In genomic region chr12:56449622-56449984, GRCh38 we compare ENCODE assay signal across 1 cellular context.
TF ChIP-seq lines count a peak whose summit lies in the region.

No MANE protein-coding gene starts in this region.

TF ChIP-seq in H1, 55 proteins besides CTCF, POLR2A, EP300 and RAD21:
- TF ChIP-seq SIRT6 (IDR thresholded peaks at IDR 0.05; ENCODE audit: low read length) (no peak), JUN (IDR thresholded peaks at IDR 0.05; ENCODE audit: low read depth, low read length) (no peak), SAP30 (IDR thresholded peaks at IDR 0.05; ENCODE audit: insufficient read depth, insufficient replicate concordance, low read length) (no peak), JUND (IDR thresholded peaks at IDR 0.05; ENCODE audit: low read length) (no peak), RXRA (IDR thresholded peaks at IDR 0.05; ENCODE audit: insufficient read depth, low read depth, low read length) (no peak), SIX5 (IDR thresholded peaks at IDR 0.05; ENCODE audit: low read depth, low read length) (no peak), RFX5 (IDR thresholded peaks at IDR 0.05; ENCODE audit: borderline replicate concordance, low read depth, low read length) (no peak), SUZ12 (IDR thresholded peaks at IDR 0.05; ENCODE audit: low read length) (no peak), BRCA1 (IDR thresholded peaks at IDR 0.05; ENCODE audit: low read depth, low read length) (no peak), RNF2 (IDR thresholded peaks at IDR 0.05; ENCODE audit: borderline replicate concordance, low read depth, low read length, missing control alignments, poor library complexity, severe bottlenecking) (no peak), ASH2L (IDR thresholded peaks at IDR 0.05; ENCODE audit: low read length) (no peak), POLR2AphosphoS5 (IDR thresholded peaks at IDR 0.05; ENCODE audit: low read depth, low read length) (no peak), SP2 (IDR thresholded peaks at IDR 0.05; ENCODE audit: low read length) (no peak), FOSL1 (IDR thresholded peaks at IDR 0.05; ENCODE audit: insufficient read depth, low read depth, low read length) (no peak), KDM4A (IDR thresholded peaks at IDR 0.05; ENCODE audit: low read depth, low read length, severe bottlenecking) (no peak), ATF2 (IDR thresholded peaks at IDR 0.05; ENCODE audit: low read length) (no peak), EZH2 (IDR thresholded peaks at IDR 0.05; ENCODE audit: low read depth, low read length, severe bottlenecking) (no peak)
